Comparison of ENCODE assay signal across 1 cellular context in the genomic region with DNA sequence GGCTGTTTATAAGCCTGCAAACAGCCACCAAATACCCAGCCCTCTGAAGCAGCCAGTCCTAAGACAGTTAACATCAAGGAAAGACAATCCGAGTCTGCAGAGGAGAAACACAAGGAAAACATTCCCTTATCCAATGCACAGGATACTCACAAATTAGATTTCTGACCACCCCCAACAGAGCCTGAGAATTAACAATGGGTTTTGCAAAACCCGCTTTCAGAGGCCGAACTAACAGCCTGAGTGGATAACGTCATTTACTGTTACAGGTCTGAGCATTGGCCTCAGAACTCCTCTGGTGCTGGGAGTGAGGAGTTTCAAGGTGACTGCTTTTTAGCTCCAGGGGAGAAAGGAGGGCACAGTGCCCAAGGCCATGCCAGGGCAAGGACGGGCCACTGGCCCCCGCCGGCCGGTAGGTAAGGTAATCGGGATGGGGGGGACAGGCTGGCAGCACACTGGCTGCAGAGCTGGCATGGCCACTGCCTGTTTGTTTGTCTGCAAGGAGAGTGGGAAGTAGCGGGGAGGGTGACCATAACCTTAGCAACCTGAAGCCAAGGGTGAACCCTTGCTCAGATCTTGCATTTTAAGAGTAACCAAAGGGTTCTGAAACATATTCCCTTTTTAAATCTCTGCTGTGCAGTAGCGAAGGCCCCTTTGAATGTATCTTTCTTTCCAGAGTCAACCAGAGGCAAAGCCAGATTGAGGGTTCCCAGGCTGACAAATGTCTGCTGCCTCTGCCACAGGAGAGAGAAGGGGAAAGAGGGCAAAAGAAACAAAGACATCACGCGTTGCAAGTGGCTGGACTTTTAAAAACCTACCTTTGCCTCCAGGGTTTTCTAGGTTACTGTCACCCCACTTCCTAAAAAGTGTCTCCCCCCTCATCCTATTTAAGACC.
TF ChIP-seq lines count a peak whose summit lies in the region.

No MANE protein-coding gene starts in this region.

TF ChIP-seq in K562, 482 proteins besides CTCF, POLR2A, EP300 and RAD21 (continued from another document):
- TF ChIP-seq FOXA3 (CRISPR knock-in tag; conservative IDR thresholded peaks at IDR 0.05 in 1 of 2, IDR thresholded peaks at IDR 0.05 in 1 of 2) (peak in 1 of 2 experiments; percentile 52; a peak in 1 of 4 replicates), ZNF740 (CRISPR knock-in tag; IDR thresholded peaks at IDR 0.05) (peak; percentile 34; the same call in 1 of the 2 replicates), ZNF740 (tag; IDR thresholded peaks at IDR 0.05) (no peak), FOXJ2 (tag; IDR thresholded peaks at IDR 0.05) (peak; percentile 55; the same call in 1 of the 2 replicates), MCM5 (IDR thresholded peaks at IDR 0.05; ENCODE audit: low read depth) (no peak), SNAPC5 (CRISPR knock-in tag; IDR thresholded peaks at IDR 0.05) (no peak), HDAC1 (IDR thresholded peaks at IDR 0.05) (0 out of 4 replicates have a peak, but pooled peaks of 1 of the 2 experiments have one; percentile 31), GTF2A2 (tag; IDR thresholded peaks at IDR 0.05) (peak; percentile 22; the same call in 1 of the 2 replicates), TBL1XR1 (IDR thresholded peaks at IDR 0.05; ENCODE audit: low read length in 2 of 2) (0 out of 4 replicates have a peak, but pooled peaks of 1 of the 2 experiments have one; percentile 17), GABPA (tag; conservative IDR thresholded peaks at IDR 0.05; ENCODE audit: low read depth) (no peak), TCF7 (IDR thresholded peaks at IDR 0.05; ENCODE audit: borderline replicate concordance) (0 out of 2 replicates have a peak, but pooled peaks have one; percentile 9), ZC3H4 (CRISPR knock-in tag; IDR thresholded peaks at IDR 0.05; ENCODE audit: borderline replicate concordance) (0 out of 2 replicates have a peak, but pooled peaks have one; percentile 39)
- TF ChIP-seq, protein P1, sequence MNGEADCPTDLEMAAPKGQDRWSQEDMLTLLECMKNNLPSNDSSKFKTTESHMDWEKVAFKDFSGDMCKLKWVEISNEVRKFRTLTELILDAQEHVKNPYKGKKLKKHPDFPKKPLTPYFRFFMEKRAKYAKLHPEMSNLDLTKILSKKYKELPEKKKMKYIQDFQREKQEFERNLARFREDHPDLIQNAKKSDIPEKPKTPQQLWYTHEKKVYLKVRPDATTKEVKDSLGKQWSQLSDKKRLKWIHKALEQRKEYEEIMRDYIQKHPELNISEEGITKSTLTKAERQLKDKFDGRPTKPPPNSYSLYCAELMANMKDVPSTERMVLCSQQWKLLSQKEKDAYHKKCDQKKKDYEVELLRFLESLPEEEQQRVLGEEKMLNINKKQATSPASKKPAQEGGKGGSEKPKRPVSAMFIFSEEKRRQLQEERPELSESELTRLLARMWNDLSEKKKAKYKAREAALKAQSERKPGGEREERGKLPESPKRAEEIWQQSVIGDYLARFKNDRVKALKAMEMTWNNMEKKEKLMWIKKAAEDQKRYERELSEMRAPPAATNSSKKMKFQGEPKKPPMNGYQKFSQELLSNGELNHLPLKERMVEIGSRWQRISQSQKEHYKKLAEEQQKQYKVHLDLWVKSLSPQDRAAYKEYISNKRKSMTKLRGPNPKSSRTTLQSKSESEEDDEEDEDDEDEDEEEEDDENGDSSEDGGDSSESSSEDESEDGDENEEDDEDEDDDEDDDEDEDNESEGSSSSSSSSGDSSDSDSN (IDR thresholded peaks at IDR 0.05; ENCODE audit: borderline replicate concordance in 1 of 2, low read depth in 2 of 2, low read length in 2 of 2): 0 out of 4 replicates have a peak, but pooled peaks of 1 of the 2 experiments have one; percentile 10
- TF ChIP-seq, protein P2, sequence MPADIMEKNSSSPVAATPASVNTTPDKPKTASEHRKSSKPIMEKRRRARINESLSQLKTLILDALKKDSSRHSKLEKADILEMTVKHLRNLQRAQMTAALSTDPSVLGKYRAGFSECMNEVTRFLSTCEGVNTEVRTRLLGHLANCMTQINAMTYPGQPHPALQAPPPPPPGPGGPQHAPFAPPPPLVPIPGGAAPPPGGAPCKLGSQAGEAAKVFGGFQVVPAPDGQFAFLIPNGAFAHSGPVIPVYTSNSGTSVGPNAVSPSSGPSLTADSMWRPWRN (IDR thresholded peaks at IDR 0.05; ENCODE audit: low read depth): no peak
- TF ChIP-seq, protein P3, sequence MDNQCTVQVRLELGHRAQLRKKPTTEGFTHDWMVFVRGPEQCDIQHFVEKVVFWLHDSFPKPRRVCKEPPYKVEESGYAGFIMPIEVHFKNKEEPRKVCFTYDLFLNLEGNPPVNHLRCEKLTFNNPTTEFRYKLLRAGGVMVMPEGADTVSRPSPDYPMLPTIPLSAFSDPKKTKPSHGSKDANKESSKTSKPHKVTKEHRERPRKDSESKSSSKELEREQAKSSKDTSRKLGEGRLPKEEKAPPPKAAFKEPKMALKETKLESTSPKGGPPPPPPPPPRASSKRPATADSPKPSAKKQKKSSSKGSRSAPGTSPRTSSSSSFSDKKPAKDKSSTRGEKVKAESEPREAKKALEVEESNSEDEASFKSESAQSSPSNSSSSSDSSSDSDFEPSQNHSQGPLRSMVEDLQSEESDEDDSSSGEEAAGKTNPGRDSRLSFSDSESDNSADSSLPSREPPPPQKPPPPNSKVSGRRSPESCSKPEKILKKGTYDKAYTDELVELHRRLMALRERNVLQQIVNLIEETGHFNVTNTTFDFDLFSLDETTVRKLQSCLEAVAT (IDR thresholded peaks at IDR 0.05): peak; percentile 74 to 84
TF ChIP-seq in K562: peak in this region for 31.
